1 cellular context compared by ENCODE assay signal in genomic region chr4:8200302-8200975, GRCh38.
TF ChIP-seq lines count a peak whose summit lies in the region.

No MANE protein-coding gene starts in this region.

TF ChIP-seq in GM12878, 131 proteins besides CTCF, POLR2A, EP300 and RAD21 (continues in another document):
- 0 out of 2 replicates have a peak, but pooled peaks have one; percentile 10 for TF ChIP-seq EED (IDR thresholded peaks at IDR 0.05; ENCODE audit: low read depth)
- no peak for TF ChIP-seq YBX1 (IDR thresholded peaks at IDR 0.05)
- TF ChIP-seq SRF (IDR thresholded peaks at IDR 0.05; ENCODE audit: low read depth in 2 of 2, low read length in 2 of 2) = no peak
- peak; percentile 56 for TF ChIP-seq NKRF (conservative IDR thresholded peaks at IDR 0.05)
- TF ChIP-seq E2F8 (IDR thresholded peaks at IDR 0.05; ENCODE audit: low read depth, partially characterized antibody) = no peak
- TF ChIP-seq POU2F2 (IDR thresholded peaks at IDR 0.05; ENCODE audit: borderline replicate concordance, low read depth, low read length) = peak; percentile 5; the same call in 1 of the 3 replicates
- TF ChIP-seq PKNOX1 (IDR thresholded peaks at IDR 0.05) = peak; percentile 88
- TF ChIP-seq ZNF24 (IDR thresholded peaks at IDR 0.05) = no peak
- no peak for TF ChIP-seq ASH2L (IDR thresholded peaks at IDR 0.05; ENCODE audit: borderline replicate concordance, low read depth)
- TF ChIP-seq CBFB (IDR thresholded peaks at IDR 0.05; ENCODE audit: low read depth) = no peak
- no peak for TF ChIP-seq ZNF687 (IDR thresholded peaks at IDR 0.05)
- no peak for TF ChIP-seq MTA3 (IDR thresholded peaks at IDR 0.05; ENCODE audit: borderline replicate concordance, low read length)
- TF ChIP-seq BCL11A (IDR thresholded peaks at IDR 0.05; ENCODE audit: low read depth, low read length) = no peak
- no peak for TF ChIP-seq SUZ12 (IDR thresholded peaks at IDR 0.05; ENCODE audit: unreplicated experiment)
- 0 out of 2 replicates have a peak, but pooled peaks have one; percentile 37 for TF ChIP-seq CHD2 (IDR thresholded peaks at IDR 0.05; ENCODE audit: borderline replicate concordance, low read depth, low read length)
- TF ChIP-seq TCF12 (IDR thresholded peaks at IDR 0.05; ENCODE audit: low read depth, low read length) = peak; percentile 81
- TF ChIP-seq NBN (IDR thresholded peaks at IDR 0.05) = 0 out of 2 replicates have a peak, but pooled peaks have one; percentile 8
- TF ChIP-seq ZBTB4 (CRISPR knock-in tag; IDR thresholded peaks at IDR 0.05) = no peak
- no peak for TF ChIP-seq NR2C2 (IDR thresholded peaks at IDR 0.05; ENCODE audit: borderline replicate concordance, control insufficient read depth, insufficient read length, low read depth)
- TF ChIP-seq TBL1XR1 (IDR thresholded peaks at IDR 0.05; ENCODE audit: low read depth, low read length) = no peak
- TF ChIP-seq LARP7 (IDR thresholded peaks at IDR 0.05) = 0 out of 2 replicates have a peak, but pooled peaks have one; percentile 10
- 0 out of 2 replicates have a peak, but pooled peaks have one; percentile 20 for TF ChIP-seq ZBTB40 (IDR thresholded peaks at IDR 0.05; ENCODE audit: borderline replicate concordance)
- no peak for TF ChIP-seq SREBF2 (IDR thresholded peaks at IDR 0.05; ENCODE audit: low read length)
- no peak for TF ChIP-seq HSF1 (IDR thresholded peaks at IDR 0.05; ENCODE audit: low read depth, low read length)
- peak in 1 of 2 experiments; percentile 31; a peak in 1 of 4 replicates for TF ChIP-seq IKZF2 (IDR thresholded peaks at IDR 0.05)
- 0 out of 2 replicates have a peak, but pooled peaks have one; percentile 53 for TF ChIP-seq SMARCA5 (IDR thresholded peaks at IDR 0.05)
- no peak for TF ChIP-seq MEF2A (IDR thresholded peaks at IDR 0.05; ENCODE audit: insufficient read depth, low read depth, low read length)
- TF ChIP-seq TARDBP (IDR thresholded peaks at IDR 0.05; ENCODE audit: borderline replicate concordance) = no peak
- peak; percentile 12; the same call in 1 of the 2 replicates for TF ChIP-seq CHD1 (IDR thresholded peaks at IDR 0.05; ENCODE audit: low read depth, low read length)
- no peak for TF ChIP-seq ATF3 (IDR thresholded peaks at IDR 0.05; ENCODE audit: borderline replicate concordance, extremely low read depth, low read depth, low read length)
- TF ChIP-seq CREM (IDR thresholded peaks at IDR 0.05; ENCODE audit: low read depth) = 0 out of 2 replicates have a peak, but pooled peaks have one; percentile 21
- TF ChIP-seq HDAC6 (IDR thresholded peaks at IDR 0.05; ENCODE audit: unreplicated experiment) = no peak
- peak; percentile 44; the same call in 1 of the 2 replicates for TF ChIP-seq IKZF1 (conservative IDR thresholded peaks at IDR 0.05)
- peak; percentile 23; the same call in 1 of the 2 replicates for TF ChIP-seq USF2 (IDR thresholded peaks at IDR 0.05; ENCODE audit: borderline replicate concordance, low read depth, low read length)
- TF ChIP-seq CHD4 (IDR thresholded peaks at IDR 0.05) = no peak
- TF ChIP-seq NFIC (IDR thresholded peaks at IDR 0.05; ENCODE audit: low read depth, low read length) = no peak
- 0 out of 2 replicates have a peak, but pooled peaks have one; percentile 50 for TF ChIP-seq ATF7 (IDR thresholded peaks at IDR 0.05; ENCODE audit: low read depth)
- peak; percentile 62; the same call in 1 of the 2 replicates for TF ChIP-seq POLR2AphosphoS5 (IDR thresholded peaks at IDR 0.05; ENCODE audit: low read length)
- no peak for TF ChIP-seq STAT1 (conservative IDR thresholded peaks at IDR 0.05)
- TF ChIP-seq KDM1A (IDR thresholded peaks at IDR 0.05; ENCODE audit: borderline replicate concordance) = no peak
- TF ChIP-seq MYC (IDR thresholded peaks at IDR 0.05; ENCODE audit: insufficient read depth, insufficient read length, insufficient replicate concordance, low read length, severe bottlenecking) = peak; percentile 36
